ENCODE assay signal across 20 cellular contexts in genomic region chr9:106583751-106584150, GRCh38.
DNase-seq lines count a peak whose midpoint lies in the region; ATAC-seq, FAIRE-seq and TF ChIP-seq lines count a peak whose summit lies in the region.
"Had no signal": no experiment of that assay in that cellular context is flagged by ENCODE, and none has a peak within 500 bp of the region (broad histone marks: within the 10 kb centered on the region; RNA-seq: fewer than 3 reads in every experiment).

No MANE protein-coding gene starts in this region.

- H2AK5ac ChIP-seq in neuronal stem cell (ENCODE audit: low read depth, low read length): no peak overlapping the region

- FAIRE-seq in bronchial epithelial cell (lab: Jason Lieb, UNC): no peak
- FAIRE-seq: A549, G401.6 had no signal

- no peak overlapping the region for H3K4me3 ChIP-seq in HFF-Myc (replicated peaks; ENCODE audit: low read depth, low read length)
- H3K4me3 ChIP-seq in bronchial epithelial cell (ENCODE audit: low read depth, low read length): no peak overlapping the region
- H3K4me3 ChIP-seq in neuronal stem cell (ENCODE audit: low read length in 2 of 2): no peak overlapping the region
- H3K4me3 ChIP-seq: A549 had no signal

- DNase-seq in HFF-Myc (ENCODE audit: extremely low read depth, low read depth) (peak; percentile 11), NCI-H2171 treated with DMSO at 0.1 percent for 48 hours (lab: John Stamatoyannopoulos, UW) (peak; percentile 24), bronchial epithelial cell (ENCODE audit: low read depth) (peak; percentile 95), neuronal stem cell (ENCODE audit: low spot score) (no peak), germinal center (ENCODE audit: low spot score) (no peak)
- DNase-seq in stimulated activated CD4-positive, alpha-beta T cell treated with anti-CD3 and anti-CD28 coated beads, Interleukin-1b, Interleukin-23, amount 100 ng/mL, for 48 hours: no peak
- DNase-seq: Caco-2, DMS79, GOT3, HFFc6, IMR-90, NCI-H1436 treated with DMSO at 0.1 percent for 48 hours, NCI-H2081 treated with DMSO at 0.1 percent for 48 hours, NCI-H748 treated with DMSO at 0.1 percent for 48 hours, SHP77 had no signal

- H3K4ac ChIP-seq in neuronal stem cell (ENCODE audit: low read length): no peak overlapping the region

- H2BK120ac ChIP-seq in neuronal stem cell (ENCODE audit: low read depth, low read length): no peak overlapping the region

- no peak for TF ChIP-seq CTCF in HFF-Myc (IDR thresholded peaks at IDR 0.05; ENCODE audit: low read depth, low read length, missing control alignments)
- no peak for TF ChIP-seq CTCF in bronchial epithelial cell (IDR thresholded peaks at IDR 0.05; ENCODE audit: insufficient read depth, low read length, severe bottlenecking)

- H2BK5ac ChIP-seq in neuronal stem cell (ENCODE audit: low read length): no peak overlapping the region

- no peak overlapping the region for H4K91ac ChIP-seq in neuronal stem cell (ENCODE audit: low read depth, low read length, poor library complexity)

- H3K9me3 ChIP-seq in neuronal stem cell (replicated peaks in 1 of 2; ENCODE audit: control insufficient read depth in 2 of 2, insufficient read depth in 1 of 2, low read depth in 1 of 2, low read length in 2 of 2): peaks cover 0 to 8% of the 10 kb centered on the region in 2 donors
- H3K9me3 ChIP-seq: A549, Caco-2 had no signal

- no peak overlapping the region for H3K9ac ChIP-seq in neuronal stem cell (ENCODE audit: low read depth, low read length, poor library complexity)

- ATAC-seq in HG03520 (IDR thresholded peaks at IDR 0.05; ENCODE audit: unreplicated experiment) (no peak), GM21360 (IDR thresholded peaks at IDR 0.05; ENCODE audit: unreplicated experiment) (no peak)
- ATAC-seq: A549 had no signal

- no peak overlapping the region for H4K8ac ChIP-seq in neuronal stem cell (ENCODE audit: low read depth, low read length)

- no peak overlapping the region for H3K23ac ChIP-seq in neuronal stem cell (ENCODE audit: low read depth, low read length, poor library complexity)

- H3K27ac ChIP-seq in neuronal stem cell (replicated peaks; ENCODE audit: low read length): peak overlapping the region; percentile 34
- H3K27ac ChIP-seq: A549, C4-2B had no signal

- H3K4me2 ChIP-seq in neuronal stem cell (ENCODE audit: insufficient read depth, low read length, poor library complexity, severe bottlenecking): no peak overlapping the region
- H3K4me2 ChIP-seq: A549 had no signal

- H3K4me1 ChIP-seq in neuronal stem cell (ENCODE audit: control insufficient read depth in 2 of 2, insufficient read depth in 1 of 2, low read depth in 1 of 2, low read length in 2 of 2): peaks cover 8 to 17% of the 10 kb centered on the region in 2 donors
- H3K4me1 ChIP-seq: A549 had no signal

- H2BK12ac ChIP-seq in neuronal stem cell (ENCODE audit: low read length): no peak overlapping the region

- H3K79me1 ChIP-seq in neuronal stem cell (ENCODE audit: low read depth, low read length): no peaks in the 10 kb centered on the region

- no peak overlapping the region for H2AFZ ChIP-seq in neuronal stem cell (ENCODE audit: low read length)

- no peaks in the 10 kb centered on the region for H3K36me3 ChIP-seq in bronchial epithelial cell (ENCODE audit: control insufficient read depth, insufficient read depth, low read length)
- no peaks in the 10 kb centered on the region for H3K36me3 ChIP-seq in neuronal stem cell (replicated peaks in 1 of 2; ENCODE audit: control insufficient read depth in 2 of 2, insufficient read depth in 2 of 2, low read length in 2 of 2)

- H3K27me3 ChIP-seq in bronchial epithelial cell (ENCODE audit: control insufficient read depth, insufficient read depth, low read length) (no peaks in the 10 kb centered on the region), neuronal stem cell (ENCODE audit: control insufficient read depth in 3 of 3, insufficient read depth in 3 of 3, low read depth in 1 of 3, low read length in 3 of 3) (no peaks in the 10 kb centered on the region)

- H3K14ac ChIP-seq in neuronal stem cell (ENCODE audit: low read length): no peak overlapping the region

- H3K18ac ChIP-seq in neuronal stem cell (ENCODE audit: low read length): no peak overlapping the region

- no peak overlapping the region for H2BK15ac ChIP-seq in neuronal stem cell (ENCODE audit: low read length)

Comparison
In these comparisons a context has a peak if more than half of its experiments do, and no peak if none do; other contexts are left out.
1. DNase-seq: peak in HFF-Myc (single experiment), NCI-H2171 treated with DMSO at 0.1 percent for 48 hours (single experiment) and bronchial epithelial cell (single experiment); none in neuronal stem cell (single experiment), stimulated activated CD4-positive, alpha-beta T cell treated with anti-CD3 and anti-CD28 coated beads, Interleukin-1b, Interleukin-23, amount 100 ng/mL, for 48 hours (single experiment) and germinal center (single experiment).